10 cellular contexts compared by ENCODE assay signal in the genomic region with DNA sequence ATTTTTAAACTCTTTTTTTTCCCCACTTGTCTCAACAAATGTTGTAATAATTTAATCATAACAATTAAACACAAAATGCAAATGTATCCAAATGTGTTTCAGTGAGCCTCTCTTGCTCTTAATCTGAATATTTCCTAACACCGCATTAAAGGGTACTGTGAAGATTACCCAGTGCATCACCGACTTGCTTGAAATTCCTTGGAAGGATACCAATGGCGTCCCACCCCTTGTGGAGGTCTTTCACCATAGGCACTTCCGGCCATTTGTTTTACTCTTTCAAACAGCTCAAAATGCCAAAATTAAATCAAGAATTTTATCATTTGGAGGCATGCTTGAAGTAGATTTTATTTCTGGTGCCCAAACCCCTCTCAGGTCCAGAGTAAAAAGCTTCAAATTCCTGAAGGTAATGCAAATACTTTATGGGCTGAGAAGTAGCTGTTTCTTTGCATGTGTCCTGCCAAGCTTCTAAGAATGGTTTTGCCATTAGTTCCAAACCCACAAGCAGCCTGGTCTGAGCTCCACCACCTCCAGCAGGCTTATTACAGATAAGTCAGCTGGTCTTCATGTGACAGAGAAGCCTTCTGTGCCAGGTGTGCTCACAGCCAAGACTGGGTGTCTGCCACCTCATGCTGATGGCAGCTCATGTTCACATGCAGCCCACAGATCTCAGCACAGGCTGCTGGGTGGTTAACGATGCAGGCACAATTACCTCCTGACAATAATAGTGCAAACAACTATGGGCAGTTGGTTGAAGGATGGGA. TPM values are rescaled to one million over a fixed set of nuclear protein-coding genes. Genes with fewer than 3 reads are reported as not detected.
DNase-seq lines count a peak whose midpoint lies in the region; ATAC-seq, FAIRE-seq and TF ChIP-seq lines count a peak whose summit lies in the region.
"Had no signal": no experiment of that assay in that cellular context is flagged by ENCODE, and none has a peak within 500 bp of the region (broad histone marks: within the 10 kb centered on the region; RNA-seq: fewer than 3 reads in every experiment).

No MANE protein-coding gene starts in this region.

- H3K9me3 ChIP-seq in psoas muscle (no peaks in the 10 kb centered on the region), Caco-2 (no peaks in the 10 kb centered on the region)

- H3F3A ChIP-seq in GM23338 (replicated peaks; ENCODE audit: low read depth) = no peaks in the 10 kb centered on the region

- ATAC-seq in GM23338 (no peak), psoas muscle (peak; percentile 94 to 99 (median 98))
- ATAC-seq: T-helper 17 cell had no signal

- DNase-seq in GM23338 (ENCODE audit: low spot score) (peak; percentile 8), NCI-H226 (peak; percentile 15), fibroblast of pulmonary artery (ENCODE audit: low read depth) (peak; percentile 49), psoas muscle (peak; percentile 54 to 90), Caco-2 (no peak), NCI-H524 treated with DMSO at 0.1 percent for 48 hours (lab: John Stamatoyannopoulos, UW) (no peak), frontal cortex (ENCODE audit: low spot score in 2 of 2) (no peak)
- DNase-seq in activated CD4-positive, alpha-beta T cell treated with anti-CD3 and anti-CD28 coated beads for 1 hour = no peak
- DNase-seq: cerebellar nuclear complex, T-helper 17 cell had no signal

- no peak overlapping the region for H3K4me2 ChIP-seq in GM23338

- H3K36me3 ChIP-seq in GM23338 (ENCODE audit: insufficient read depth) (no peaks in the 10 kb centered on the region), psoas muscle (ENCODE audit: insufficient read depth in 1 of 2, low read depth in 1 of 2) (no peaks in the 10 kb centered on the region), Caco-2 (ENCODE audit: control insufficient read depth, insufficient read depth, low read length) (no peaks in the 10 kb centered on the region)

- no peaks in the 10 kb centered on the region for H4K20me1 ChIP-seq in GM23338 (replicated peaks; ENCODE audit: insufficient read depth)

- H3K27me3 ChIP-seq in GM23338 (ENCODE audit: insufficient read depth) (no peaks in the 10 kb centered on the region), psoas muscle (ENCODE audit: insufficient read depth in 3 of 3, low read length in 2 of 3) (no peaks in the 10 kb centered on the region), Caco-2 (replicated peaks; ENCODE audit: control insufficient read depth, insufficient read depth, low read length) (no peaks in the 10 kb centered on the region)

- POLR2A ChIA-PET in Caco-2 (lab: Charles Lee) = no interaction called here

- H3K27ac ChIP-seq in GM23338 (ENCODE audit: low read depth) = no peak overlapping the region
- H3K27ac ChIP-seq in psoas muscle = peak overlapping the region; percentile 81

- BruUV-seq in Caco-2 (replicated peaks; lab: Mats Ljungman, UMichigan) = no TSS peak

- no peak overlapping the region for H3K4me3 ChIP-seq in GM23338
- no peak overlapping the region for H3K4me3 ChIP-seq in fibroblast of pulmonary artery (replicated peaks; ENCODE audit: low read depth, low read length)
- H3K4me3 ChIP-seq in psoas muscle = no peak overlapping the region
- H3K4me3 ChIP-seq in Caco-2 (ENCODE audit: low read depth, low read length) = no peak overlapping the region

- intact Hi-C loops in psoas muscle (cut with DNase I) (no loop called here), Caco-2 (cut with micrococcal nuclease; ENCODE audit: unreplicated experiment) (no loop called here)

- peak overlapping the region; percentile 19 for H2AFZ ChIP-seq in GM23338

- WGBS in psoas muscle, 3 donors = 41 to 59% (median 54%) methylated on average over 5 of the region's 5 CpGs

- CTCF ChIA-PET in Caco-2 (lab: Charles Lee) = interaction anchor here (0.5 kb wide), 1 partner anchor 376 kb away, joined by 5 read pairs; no protein-coding TSS in a partner anchor

- no peaks in the 10 kb centered on the region for H3K9me3 Mint-ChIP-seq in GM23338
- H3K9me3 Mint-ChIP-seq in Caco-2 (ENCODE audit: unreplicated experiment) = no peaks in the 10 kb centered on the region

- H3K79me2 ChIP-seq in GM23338 (replicated peaks; ENCODE audit: insufficient read depth) = no peaks in the 10 kb centered on the region

- TF ChIP-seq CTCF in GM23338 (conservative IDR thresholded peaks at IDR 0.05; ENCODE audit: low read depth in 2 of 2) (no peak), fibroblast of pulmonary artery (IDR thresholded peaks at IDR 0.05; ENCODE audit: low read length, missing control alignments) (no peak), psoas muscle (IDR thresholded peaks at IDR 0.05) (no peak), Caco-2 (IDR thresholded peaks at IDR 0.05; ENCODE audit: insufficient read depth in 1 of 2, low read depth in 1 of 2, low read length in 1 of 2, severe bottlenecking in 1 of 2, unreplicated experiment in 1 of 2) (no peak)

- H3K4me1 Mint-ChIP-seq in GM23338 (peaks cover 3% of the 10 kb centered on the region; the same call in 2 of the 3 replicates), Caco-2 (ENCODE audit: low read depth, unreplicated experiment) (no peaks in the 10 kb centered on the region)

- H3K4me1 ChIP-seq in GM23338 (ENCODE audit: insufficient read depth) (no peaks in the 10 kb centered on the region), psoas muscle (peaks cover 46% of the 10 kb centered on the region), Caco-2 (no peaks in the 10 kb centered on the region)

- no peaks in the 10 kb centered on the region for H3K9me2 ChIP-seq in GM23338 (ENCODE audit: insufficient read depth)

- no peak for FAIRE-seq in frontal cortex (lab: Jason Lieb, UNC)

- H3K4me3 Mint-ChIP-seq in GM23338 (no peak overlapping the region), Caco-2 (ENCODE audit: unreplicated experiment) (no peak overlapping the region)
- H3K4me3 Mint-ChIP-seq: T-helper 17 cell had no signal

- no peaks in the 10 kb centered on the region for H3K36me3 Mint-ChIP-seq in GM23338 (ENCODE audit: low read depth)
- no peaks in the 10 kb centered on the region for H3K36me3 Mint-ChIP-seq in Caco-2 (ENCODE audit: insufficient read depth, unreplicated experiment)

- peaks cover 5% of the 10 kb centered on the region for H3K27me3 Mint-ChIP-seq in GM23338 (ENCODE audit: insufficient read depth, low read depth, poor library complexity)
- no peaks in the 10 kb centered on the region for H3K27me3 Mint-ChIP-seq in Caco-2 (ENCODE audit: insufficient read depth, unreplicated experiment)
- H3K27me3 Mint-ChIP-seq: T-helper 17 cell had no signal

- H3K27ac Mint-ChIP-seq in GM23338 = no peak overlapping the region
- H3K27ac Mint-ChIP-seq in Caco-2 (ENCODE audit: unreplicated experiment) = no peak overlapping the region
- H3K27ac Mint-ChIP-seq: T-helper 17 cell had no signal

TF ChIP-seq in GM23338, 12 proteins besides CTCF, POLR2A, EP300 and RAD21 (continues in another document):
- TF ChIP-seq POLR2AphosphoS5 (IDR thresholded peaks at IDR 0.05; ENCODE audit: low read depth) (no peak), ZNF114 (CRISPR knock-in tag; IDR thresholded peaks at IDR 0.05) (no peak), STAT1 (IDR thresholded peaks at IDR 0.05; ENCODE audit: unreplicated experiment) (no peak)

RNA-seq across cellular contexts. Expression of a gene that starts 16.4 kb away (rescaled TPM):
- total RNA-seq in GM23338 (2014; rRNA removed; shearing (Covaris generic)) = 67.2 and 69.7 TPM in 2 replicates
- polyA plus RNA-seq in GM23338 (2016; fragmentation: Nextera tagmentation; extraction: Ambion mirVana) (29.5 and 32.3 TPM in 2 replicates), psoas muscle (100 to 1,000 TPM in 1 of 3 donors, 10 to 100 TPM in 2; 48.3 to 108 (median 76.1) TPM)
- total RNA-seq in psoas muscle (100 to 1,000 TPM; 187 to 254 (median 211) TPM), Caco-2 (2022) (236 TPM in 2 replicates), frontal cortex (148 TPM)

Comparison
In these comparisons a context has a peak if more than half of its experiments do, and no peak if none do; other contexts are left out.
1. DNase-seq: peak in GM23338 (single experiment), NCI-H226 (single experiment), fibroblast of pulmonary artery (single experiment) and psoas muscle (2 of 2); none in activated CD4-positive, alpha-beta T cell treated with anti-CD3 and anti-CD28 coated beads for 1 hour (single experiment), Caco-2 (0 of 2), NCI-H524 treated with DMSO at 0.1 percent for 48 hours (single experiment) and frontal cortex (0 of 2).